8 cellular contexts compared by ENCODE assay signal in the genomic region with DNA sequence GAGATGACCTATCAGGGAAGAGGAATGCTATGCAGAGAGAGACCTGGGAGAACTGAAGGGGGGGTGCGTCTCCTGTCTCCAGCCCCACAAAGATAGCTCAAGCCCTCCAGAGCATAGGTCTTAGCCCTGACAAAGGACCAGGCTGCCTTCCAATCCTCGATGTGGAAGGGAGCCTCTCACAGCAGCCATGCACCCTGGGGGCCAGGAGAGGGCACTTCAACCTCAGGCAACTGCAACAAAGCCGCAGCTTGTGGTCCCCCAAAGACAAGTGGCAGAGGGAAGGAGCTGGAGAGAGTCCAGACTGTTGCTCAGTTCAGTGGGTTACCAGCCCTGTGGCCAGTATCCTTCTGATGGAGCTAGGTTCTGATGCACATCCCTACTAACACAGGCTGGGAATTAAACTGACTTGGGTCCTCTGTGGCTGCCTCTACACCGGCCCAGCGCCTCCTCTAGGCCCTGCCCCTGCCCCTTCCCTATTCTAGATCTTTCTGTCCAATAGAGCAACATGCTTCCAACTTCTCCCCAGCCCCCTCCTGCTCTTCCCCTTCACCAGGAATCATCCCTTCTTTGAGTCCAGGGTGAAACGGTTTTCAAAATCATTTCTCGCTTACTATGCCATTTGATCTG.
DNase-seq lines count a peak whose midpoint lies in the region; ATAC-seq and TF ChIP-seq lines count a peak whose summit lies in the region.

No MANE protein-coding gene starts in this region.

- no peak overlapping the region for H3K27ac ChIP-seq in iPS DF 6.9 (ENCODE audit: low read length)
- no peak overlapping the region for H3K27ac ChIP-seq in spleen
- H3K27ac ChIP-seq in coronary artery, result no peak overlapping the region

- H3K4me3 ChIP-seq in BE2C (ENCODE audit: low read depth, low read length) (no peak overlapping the region), astrocyte of the spinal cord (ENCODE audit: low read depth, low read length) (no peak overlapping the region), iPS DF 6.9 (ENCODE audit: low read length) (no peak overlapping the region), spleen (no peak overlapping the region), coronary artery (no peak overlapping the region)

- DNase-seq in BE2C, result peak; percentile 76
- DNase-seq in NCI-H526 treated with DMSO at 0.1 percent for 48 hours (lab: John Stamatoyannopoulos, UW), result peak; percentile 39
- peak; percentile 51 for DNase-seq in astrocyte of the spinal cord (ENCODE audit: low read depth, low spot score)
- DNase-seq in iPS DF 6.9 (ENCODE audit: low read depth, low spot score), result peak; percentile 72
- DNase-seq in spleen, result peak; percentile 80
- DNase-seq in coronary artery (ENCODE audit: low spot score), result no peak

- H3K9me3 ChIP-seq in BE2C, result no peaks in the 10 kb centered on the region
- H3K9me3 ChIP-seq in iPS DF 6.9 (ENCODE audit: control insufficient read depth, insufficient read depth, low read length), result no peaks in the 10 kb centered on the region
- H3K9me3 ChIP-seq in spleen, result no peaks in the 10 kb centered on the region

- TF ChIP-seq CTCF in BE2C (IDR thresholded peaks at IDR 0.05; ENCODE audit: low read depth, low read length) (peak; percentile 84), astrocyte of the spinal cord (IDR thresholded peaks at IDR 0.05; ENCODE audit: low read depth, low read length) (peak; percentile 83), spleen (IDR thresholded peaks at IDR 0.05 in 8 of 11, conservative IDR thresholded peaks at IDR 0.05 in 3 of 11) (peak in 10 of 11 experiments; percentile 27 to 65 (median 58)), coronary artery (IDR thresholded peaks at IDR 0.05) (no peak)

- H3K27me3 ChIP-seq in BE2C, result no peaks in the 10 kb centered on the region
- no peaks in the 10 kb centered on the region for H3K27me3 ChIP-seq in iPS DF 6.9 (ENCODE audit: control insufficient read depth, insufficient read depth, low read length)
- no peaks in the 10 kb centered on the region for H3K27me3 ChIP-seq in spleen (replicated peaks in 1 of 7)

- no peaks in the 10 kb centered on the region for H3K36me3 ChIP-seq in BE2C
- no peaks in the 10 kb centered on the region for H3K36me3 ChIP-seq in iPS DF 6.9 (ENCODE audit: control insufficient read depth, insufficient read depth, low read length)
- H3K36me3 ChIP-seq in spleen, result no peaks in the 10 kb centered on the region

- ATAC-seq in GM18858 (IDR thresholded peaks at IDR 0.05; ENCODE audit: unreplicated experiment) (peak; percentile 53), HG03520 (IDR thresholded peaks at IDR 0.05; ENCODE audit: unreplicated experiment) (peak; percentile 68)

- no peak for TF ChIP-seq POLR2A in spleen (IDR thresholded peaks at IDR 0.05)

- intact Hi-C loops in spleen (cut with DNase I; ENCODE audit: low total_unique reads), result no loop called here

- no CpG with 5 or more reads among the region's 7 CpGs for WGBS in iPS DF 6.9 (ENCODE audit: insufficient coverage, insufficient read length)
- 43 to 55% (median 48%) methylated on average over 7 of the region's 7 CpGs for WGBS in spleen, 5 donors

- in situ Hi-C loops in astrocyte of the spinal cord (cut with HindIII; ENCODE audit: low sequenced_read_pairs), result no loop called here

- H3K4me1 ChIP-seq in BE2C (no peaks in the 10 kb centered on the region; the same call in 1 of the 2 replicates), iPS DF 6.9 (ENCODE audit: control insufficient read depth, insufficient read depth, low read length) (no peaks in the 10 kb centered on the region; the same call in 1 of the 2 replicates), spleen (peaks cover 0 to 3% (median 0%) of the 10 kb centered on the region in 6 donors)
